ENCODE assay signal across 8 cellular contexts in the genomic region with DNA sequence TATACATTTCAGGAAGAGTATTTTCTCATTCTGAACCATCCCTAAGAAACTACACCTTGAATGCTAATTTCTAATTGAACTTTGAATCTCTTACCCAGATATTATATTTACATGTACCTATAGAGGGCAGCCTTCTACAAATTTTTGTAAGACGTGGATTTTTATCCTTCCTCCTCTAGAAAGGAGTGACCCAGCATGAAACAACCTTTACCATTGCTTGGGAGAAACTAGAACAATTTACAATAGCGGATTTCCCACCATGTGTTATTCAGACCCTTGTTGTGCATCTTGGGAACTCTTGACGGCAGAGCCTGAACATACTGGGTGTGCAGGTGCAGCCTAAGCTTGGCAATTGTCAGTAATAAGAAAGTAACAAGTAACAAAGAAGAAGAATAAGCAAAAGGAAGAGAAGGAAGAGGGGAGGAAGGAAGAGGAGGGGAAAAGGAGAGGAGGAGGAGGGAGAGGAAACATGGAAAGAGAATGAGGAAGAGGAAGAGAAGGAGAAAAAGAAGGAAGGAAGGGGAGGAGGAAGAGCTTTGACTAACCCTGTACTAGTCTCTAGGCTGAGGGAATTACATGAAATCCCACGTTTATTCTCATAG. TPM values are rescaled to one million over a fixed set of nuclear protein-coding genes. Genes with fewer than 3 reads are reported as not detected.
DNase-seq lines count a peak whose midpoint lies in the region; ATAC-seq and TF ChIP-seq lines count a peak whose summit lies in the region.

No MANE protein-coding gene starts in this region.

- H3K4me3 Mint-ChIP-seq in CD8-positive, alpha-beta T cell: no peak overlapping the region

- no peaks in the 10 kb centered on the region for H3K36me3 Mint-ChIP-seq in CD8-positive, alpha-beta T cell

- H3K36me3 ChIP-seq in CD8-positive, alpha-beta T cell (ENCODE audit: insufficient read depth, low read length): no peaks in the 10 kb centered on the region
- no peaks in the 10 kb centered on the region for H3K36me3 ChIP-seq in fibroblast of lung (ENCODE audit: control insufficient read depth, insufficient read depth, low read length)
- H3K36me3 ChIP-seq in neural cell (ENCODE audit: insufficient read depth, low read length): no peaks in the 10 kb centered on the region

- DNase-seq in CD8-positive, alpha-beta T cell: no peak
- peak; percentile 60 for DNase-seq in LoVo (ENCODE audit: low spot score)
- DNase-seq in SKM-1 (lab: John Stamatoyannopoulos, UW; ENCODE audit: unreplicated experiment): peak; percentile 88
- peak; percentile 38 to 76 for DNase-seq in fibroblast of lung (ENCODE audit: low read depth in 2 of 2)
- no peak for DNase-seq in stimulated activated CD4-positive, alpha-beta T cell treated with anti-CD3 and anti-CD28 coated beads, Interleukin-4, amount 100 ng/mL, for 4 hours

- TF ChIP-seq RAD21 in neural cell (conservative IDR thresholded peaks at IDR 0.05): peak; percentile 66

- H2AFZ ChIP-seq in fibroblast of lung (ENCODE audit: low read length) (no peak overlapping the region), neural cell (ENCODE audit: low read depth, low read length) (no peak overlapping the region)

- H3K79me2 ChIP-seq in fibroblast of lung (ENCODE audit: control insufficient read depth, insufficient read depth, low read length) (no peaks in the 10 kb centered on the region), neural cell (replicated peaks; ENCODE audit: insufficient read depth, low read length) (no peaks in the 10 kb centered on the region)

- H3K4me2 ChIP-seq in fibroblast of lung (ENCODE audit: extremely low read depth, insufficient read depth, low read length) (no peak overlapping the region), neural cell (ENCODE audit: low read length) (no peak overlapping the region)

- CTCF ChIA-PET in CD8-positive, alpha-beta T cell (lab: Charles Lee): interaction anchor here (0.6 to 3.3 kb wide), 15 partner anchors 11 to 1247 kb away, joined by 3 to 27 read pairs (median 5); partner anchors contain the start of genes RPS12, SLC18B1 and TAAR1

- peaks cover 2% of the 10 kb centered on the region for H3K4me1 Mint-ChIP-seq in CD8-positive, alpha-beta T cell (ENCODE audit: low read depth)

- POLR2A ChIA-PET in CD8-positive, alpha-beta T cell (lab: Charles Lee): interaction anchor here (0.6 to 0.9 kb wide), 3 partner anchors 19 to 145 kb away, joined by 3 to 5 read pairs (median 4); partner anchors contain the start of gene RPS12

- no peaks in the 10 kb centered on the region for H3K27me3 ChIP-seq in CD8-positive, alpha-beta T cell (ENCODE audit: insufficient read depth, low read length)
- H3K27me3 ChIP-seq in fibroblast of lung (ENCODE audit: control insufficient read depth, insufficient read depth, low read length): no peaks in the 10 kb centered on the region
- H3K27me3 ChIP-seq in neural cell (ENCODE audit: insufficient read depth, low read depth, low read length): no peaks in the 10 kb centered on the region

- H3K9ac ChIP-seq in fibroblast of lung (ENCODE audit: insufficient read depth, low read length) (no peak overlapping the region), neural cell (ENCODE audit: low read length) (no peak overlapping the region)

- H3K9me2 ChIP-seq in neural cell (ENCODE audit: insufficient read depth, low read length): no peaks in the 10 kb centered on the region

- no peaks in the 10 kb centered on the region for H3K9me3 ChIP-seq in CD8-positive, alpha-beta T cell (ENCODE audit: low read length)
- no peaks in the 10 kb centered on the region for H3K9me3 ChIP-seq in fibroblast of lung (ENCODE audit: control insufficient read depth, insufficient read depth, low read depth, low read length)
- no peaks in the 10 kb centered on the region for H3K9me3 ChIP-seq in neural cell (ENCODE audit: low read length)

- H3F3A ChIP-seq in neural cell (ENCODE audit: insufficient read depth, low read length, poor library complexity, severe bottlenecking): no peaks in the 10 kb centered on the region

- H3K27me3 Mint-ChIP-seq in CD8-positive, alpha-beta T cell (ENCODE audit: low read depth): peaks cover 7% of the 10 kb centered on the region

- ATAC-seq in CD8-positive, alpha-beta T cell: peak; percentile 46
- peak; percentile 71 for ATAC-seq in GM19438 (IDR thresholded peaks at IDR 0.05; ENCODE audit: low read depth, unreplicated experiment)
- no peak for ATAC-seq in HG02870 (IDR thresholded peaks at IDR 0.05; ENCODE audit: unreplicated experiment)

- H3K9me3 Mint-ChIP-seq in CD8-positive, alpha-beta T cell: no peaks in the 10 kb centered on the region

- H3K27ac ChIP-seq in CD8-positive, alpha-beta T cell (ENCODE audit: low read depth, low read length): no peak overlapping the region
- H3K27ac ChIP-seq in fibroblast of lung (ENCODE audit: insufficient read depth, low read length) (no peak overlapping the region), neural cell (ENCODE audit: low read length) (no peak overlapping the region)

- intact Hi-C loops in CD8-positive, alpha-beta T cell (cut with DNase I, micrococcal nuclease): loop anchor here (1.0 to 10.0 kb wide), 8 partner anchors 99 to 1248 kb away; partner anchors contain the start of gene TAAR9 (in 1 of the 2)

- H3K4me3 ChIP-seq in CD8-positive, alpha-beta T cell (ENCODE audit: low read depth, low read length): no peak overlapping the region
- H3K4me3 ChIP-seq in fibroblast of lung (replicated peaks in 1 of 4; ENCODE audit: control extremely low read depth in 1 of 4, insufficient read depth in 1 of 4, low read depth in 3 of 4, low read length in 4 of 4): no peak overlapping the region
- no peak overlapping the region for H3K4me3 ChIP-seq in neural cell (ENCODE audit: low read length)

- peaks cover 3% of the 10 kb centered on the region for H3K4me1 ChIP-seq in CD8-positive, alpha-beta T cell (ENCODE audit: insufficient read depth, low read length)
- H3K4me1 ChIP-seq in fibroblast of lung (ENCODE audit: control insufficient read depth, extremely low read depth, insufficient read depth, low read length): no peaks in the 10 kb centered on the region

- TF ChIP-seq CTCF in CD8-positive, alpha-beta T cell (IDR thresholded peaks at IDR 0.05): peak; percentile 67
- TF ChIP-seq CTCF in fibroblast of lung (conservative IDR thresholded peaks at IDR 0.05 in 1 of 2, IDR thresholded peaks at IDR 0.05 in 1 of 2; ENCODE audit: low read depth in 1 of 2, low read length in 2 of 2): peak; percentile 26 to 45
- peak; percentile 64 for TF ChIP-seq CTCF in neural cell (IDR thresholded peaks at IDR 0.05; ENCODE audit: poor library complexity, severe bottlenecking)

- no peak for TF ChIP-seq EP300 in neural cell (conservative IDR thresholded peaks at IDR 0.05; ENCODE audit: poor library complexity, severe bottlenecking)

- H4K20me1 ChIP-seq in fibroblast of lung (ENCODE audit: control insufficient read depth, extremely low read depth, insufficient read depth, low read length) (no peaks in the 10 kb centered on the region), neural cell (ENCODE audit: insufficient read depth) (no peaks in the 10 kb centered on the region)

- H3K27ac Mint-ChIP-seq in CD8-positive, alpha-beta T cell: no peak overlapping the region

TF ChIP-seq in neural cell, 6 proteins besides CTCF, POLR2A, EP300 and RAD21:
- TF ChIP-seq SMC3 (conservative IDR thresholded peaks at IDR 0.05; ENCODE audit: poor library complexity): peak; percentile 60
- no peak for TF ChIP-seq TAF1 (IDR thresholded peaks at IDR 0.05; ENCODE audit: low read depth)

RNA-seq across cellular contexts. Expression of gene TAAR1, which starts 10.8 kb away (rescaled TPM):
- total RNA-seq in CD8-positive, alpha-beta T cell: not detected
- not detected in 2 replicates for total RNA-seq in fibroblast of lung
- polyA plus RNA-seq in fibroblast of lung: not detected in 2 replicates
- not detected in 2 replicates for polyA plus RNA-seq in fibroblast of lung (2012)
- polyA minus RNA-seq in fibroblast of lung (ENCODE audit: low replicate concordance): not detected in 2 replicates
- not detected in 2 replicates for polyA plus RNA-seq in neural cell
- not detected in 2 replicates for polyA minus RNA-seq in neural cell

RNA-seq across cellular contexts. Expression of gene VNN1, which starts 44.1 kb away (rescaled TPM):
- not detected for total RNA-seq in CD8-positive, alpha-beta T cell
- total RNA-seq in fibroblast of lung: not detected in 2 replicates
- polyA plus RNA-seq in fibroblast of lung: not detected in 2 replicates
- polyA plus RNA-seq in fibroblast of lung (2012): not detected in 2 replicates
- not detected in 2 replicates for polyA minus RNA-seq in fibroblast of lung (ENCODE audit: low replicate concordance)
- not detected in 2 replicates for polyA plus RNA-seq in neural cell
- polyA minus RNA-seq in neural cell: not detected in 2 replicates

RNA-seq across cellular contexts. Expression of gene TAAR2, which starts 45.7 kb away (rescaled TPM):
- not detected for total RNA-seq in CD8-positive, alpha-beta T cell
- total RNA-seq in fibroblast of lung: not detected in 2 replicates
- polyA plus RNA-seq in fibroblast of lung (not detected in 2 replicates), neural cell (not detected in 2 replicates)
- polyA plus RNA-seq in fibroblast of lung (2012): not detected in 2 replicates
- polyA minus RNA-seq in fibroblast of lung (ENCODE audit: low replicate concordance) (not detected in 2 replicates), neural cell (not detected in 2 replicates)

Comparison
In these comparisons a context has a peak if more than half of its experiments do, and no peak if none do; other contexts are left out.
1. DNase-seq: peak in LoVo (single experiment), SKM-1 (single experiment) and fibroblast of lung (2 of 2); none in CD8-positive, alpha-beta T cell (0 of 7) and stimulated activated CD4-positive, alpha-beta T cell treated with anti-CD3 and anti-CD28 coated beads, Interleukin-4, amount 100 ng/mL, for 4 hours (0 of 2).
2. Peak in every context shown above with its lines, with median percentiles within 50 percentile points of each other: CTCF ChIP-seq.